In genomic region chrX:133792198-133792953, GRCh38 we compare ENCODE assay signal across 8 cellular contexts.
DNase-seq lines count a peak whose midpoint lies in the region; ATAC-seq and TF ChIP-seq lines count a peak whose summit lies in the region.

No MANE protein-coding gene starts in this region.

- ATAC-seq in HG03025 (IDR thresholded peaks at IDR 0.05; ENCODE audit: low FRiP score, unreplicated experiment), result no peak

- H3K4me3 ChIP-seq in H7 (ENCODE audit: insufficient read depth, low read depth, low read length), result no peak overlapping the region
- no peak overlapping the region for H3K4me3 ChIP-seq in ascending aorta
- peak overlapping the region in 1 of 4 donors; percentile 33 for H3K4me3 ChIP-seq in sigmoid colon

- TF ChIP-seq EP300 in sigmoid colon (IDR thresholded peaks at IDR 0.05), result no peak

- 3 to 5% methylated on average over 7 of the region's 7 CpGs for WGBS in sigmoid colon, 2 donors

- intact Hi-C loops in ascending aorta (cut with DNase I) (loop anchor here (2.0 to 5.0 kb wide), 2 partner anchors 234 to 605 kb away; no protein-coding TSS in a partner anchor), sigmoid colon (cut with DNase I) (loop anchor here (2.0 to 10.0 kb wide), 4 partner anchors 234 to 604 kb away; no protein-coding TSS in a partner anchor)

- TF ChIP-seq POLR2A in sigmoid colon (IDR thresholded peaks at IDR 0.05), result no peak

- DNase-seq in ELR (ENCODE audit: low read depth) (peak; percentile 62), H7 (peak; percentile 74), NCI-H1092 (lab: John Stamatoyannopoulos, UW) (peak; percentile 66), T-helper 1 cell (peak; percentile 7 to 53 (median 25)), ascending aorta (ENCODE audit: low spot score in 2 of 2) (peak in 1 of 2 donors; percentile 73), hippocampal formation (lab: John Stamatoyannopoulos, UW) (peak; percentile 76), sigmoid colon (peak; percentile 78)

- H3K4me1 ChIP-seq in ascending aorta, result no peaks in the 10 kb centered on the region
- peaks cover 0 to 14% (median 0%) of the 10 kb centered on the region in 4 donors for H3K4me1 ChIP-seq in sigmoid colon

- H3K27me3 ChIP-seq in H7 (ENCODE audit: control insufficient read depth, insufficient read depth, low read length), result no peaks in the 10 kb centered on the region
- no peaks in the 10 kb centered on the region for H3K27me3 ChIP-seq in ascending aorta
- H3K27me3 ChIP-seq in sigmoid colon, result no peaks in the 10 kb centered on the region

- TF ChIP-seq CTCF in ascending aorta (IDR thresholded peaks at IDR 0.05), result peak; percentile 69 to 91 (median 82)
- TF ChIP-seq CTCF in sigmoid colon (IDR thresholded peaks at IDR 0.05), result peak; percentile 53 to 89 (median 79)

- H3K27ac ChIP-seq in ascending aorta, result no peak overlapping the region
- no peak overlapping the region for H3K27ac ChIP-seq in sigmoid colon

- H3K9me3 ChIP-seq in ascending aorta, result no peaks in the 10 kb centered on the region
- no peaks in the 10 kb centered on the region for H3K9me3 ChIP-seq in sigmoid colon

- no peaks in the 10 kb centered on the region for H3K36me3 ChIP-seq in H7 (replicated peaks; ENCODE audit: control insufficient read depth, insufficient read depth, low read length)
- H3K36me3 ChIP-seq in ascending aorta, result no peaks in the 10 kb centered on the region
- H3K36me3 ChIP-seq in sigmoid colon, result no peaks in the 10 kb centered on the region
